ENCODE assay signal across 9 cellular contexts in the genomic region with DNA sequence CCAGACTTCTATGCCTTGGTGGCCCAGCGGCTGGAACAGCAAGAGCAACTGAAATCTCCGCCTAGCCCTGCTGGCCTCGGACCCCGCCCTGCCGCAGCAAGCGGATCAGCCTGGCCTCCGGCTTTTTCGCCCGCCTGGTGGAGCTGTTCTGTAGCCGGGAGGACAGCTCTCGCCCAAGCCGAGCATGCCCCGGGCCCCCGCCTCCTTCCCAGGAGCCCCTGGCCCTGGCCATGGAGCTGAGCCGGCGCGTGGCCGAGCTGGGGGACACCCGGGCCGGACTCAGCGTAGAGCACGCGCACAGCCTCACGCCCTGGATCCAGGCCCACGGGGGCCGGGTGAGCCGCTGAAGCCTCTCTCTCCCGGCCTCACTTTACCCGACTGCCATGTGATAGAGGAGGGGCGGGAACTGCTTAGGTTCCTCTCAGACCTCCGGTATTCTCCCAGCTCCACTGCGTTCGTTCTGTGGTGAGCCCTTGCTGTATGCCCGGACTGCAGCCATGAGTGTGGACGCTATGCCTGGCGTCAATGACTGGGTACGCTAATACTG. TPM values are rescaled to one million over a fixed set of nuclear protein-coding genes. Genes with fewer than 3 reads are reported as not detected.
DNase-seq lines count a peak whose midpoint lies in the region; ATAC-seq and TF ChIP-seq lines count a peak whose summit lies in the region.
"Had no signal": no experiment of that assay in that cellular context is flagged by ENCODE, and none has a peak within 500 bp of the region (broad histone marks: within the 10 kb centered on the region; RNA-seq: fewer than 3 reads in every experiment).

No MANE protein-coding gene starts in this region.

- no peak for ATAC-seq in activated CD8-positive, alpha-beta T cell treated with anti-CD3 and anti-CD28 coated beads for 36 hours
- ATAC-seq in gastrocnemius medialis = no peak
- no peak for ATAC-seq in GM18909 (IDR thresholded peaks at IDR 0.05; ENCODE audit: poor library complexity, unreplicated experiment)

- DNase-seq in NCI-H2107 (lab: John Stamatoyannopoulos, UW) = peak; percentile 4
- no peak for DNase-seq in NCI-H2107 treated with DMSO at 0.1 percent for 48 hours (lab: John Stamatoyannopoulos, UW; ENCODE audit: unreplicated experiment)
- DNase-seq in activated CD8-positive, alpha-beta T cell treated with anti-CD3 and anti-CD28 coated beads for 36 hours = peak; percentile 18
- DNase-seq in right atrium auricular region (ENCODE audit: low spot score) = no peak
- no peak for DNase-seq in gastrocnemius medialis
- DNase-seq in UCSD-AML1 (lab: John Stamatoyannopoulos, UW; ENCODE audit: unreplicated experiment) = no peak
- no peak for DNase-seq in NCI-H1105 treated with DMSO at 0.1 percent for 48 hours (lab: John Stamatoyannopoulos, UW)

- H3K27ac ChIP-seq in right atrium auricular region (no peak overlapping the region), gastrocnemius medialis (no peak overlapping the region)
- H3K27ac ChIP-seq: BLaER1 treated with 17β-estradiol and CSF1 and Interleukin-3, amounts not matched to agents 10 nM and 100 nM had no signal

- H3K27me3 ChIP-seq in right atrium auricular region (no peaks in the 10 kb centered on the region), gastrocnemius medialis (peaks cover 0 to 14% (median 10%) of the 10 kb centered on the region in 3 donors)
- H3K27me3 ChIP-seq: BLaER1 treated with 17β-estradiol and CSF1 and Interleukin-3, amounts not matched to agents 10 nM and 100 nM had no signal

- H3K4me1 ChIP-seq in right atrium auricular region = no peaks in the 10 kb centered on the region
- no peaks in the 10 kb centered on the region for H3K4me1 ChIP-seq in gastrocnemius medialis
- H3K4me1 ChIP-seq: BLaER1 treated with 17β-estradiol and CSF1 and Interleukin-3, amounts not matched to agents 10 nM and 100 nM had no signal

- TF ChIP-seq POLR2A in gastrocnemius medialis (IDR thresholded peaks at IDR 0.05) = no peak

- no peak overlapping the region for H3K4me3 Mint-ChIP-seq in activated CD8-positive, alpha-beta T cell treated with anti-CD3 and anti-CD28 coated beads for 36 hours

- CTCF ChIA-PET in activated CD8-positive, alpha-beta T cell treated with anti-CD3 and anti-CD28 coated beads for 36 hours (lab: Charles Lee) = interaction anchor here (0.8 to 1.1 kb wide), 2 partner anchors 8 to 33 kb away, joined by 3 read pairs; no protein-coding TSS in a partner anchor

- H3K4me3 ChIP-seq in right atrium auricular region (peak overlapping the region; percentile 18 to 42), gastrocnemius medialis (peak overlapping the region; percentile 28 to 48 (median 45))
- H3K4me3 ChIP-seq: BLaER1 treated with 17β-estradiol and CSF1 and Interleukin-3, amounts not matched to agents 10 nM and 100 nM had no signal

- in situ Hi-C loops in gastrocnemius medialis (cut with MboI; ENCODE audit: low sequenced_read_pairs in 4 of 4) = no loop called here

- no peaks in the 10 kb centered on the region for H3K9me3 Mint-ChIP-seq in activated CD8-positive, alpha-beta T cell treated with anti-CD3 and anti-CD28 coated beads for 36 hours

- H3K36me3 Mint-ChIP-seq in activated CD8-positive, alpha-beta T cell treated with anti-CD3 and anti-CD28 coated beads for 36 hours (ENCODE audit: low read depth) = no peaks in the 10 kb centered on the region

- no peaks in the 10 kb centered on the region for H3K4me1 Mint-ChIP-seq in activated CD8-positive, alpha-beta T cell treated with anti-CD3 and anti-CD28 coated beads for 36 hours (ENCODE audit: low read depth)

- POLR2A ChIA-PET in activated CD8-positive, alpha-beta T cell treated with anti-CD3 and anti-CD28 coated beads for 36 hours (lab: Charles Lee) = no interaction called here

- H3K27ac Mint-ChIP-seq in activated CD8-positive, alpha-beta T cell treated with anti-CD3 and anti-CD28 coated beads for 36 hours = no peak overlapping the region

- intact Hi-C loops in activated CD8-positive, alpha-beta T cell treated with anti-CD3 and anti-CD28 coated beads for 36 hours (cut with micrococcal nuclease) = no loop called here
- intact Hi-C loops in gastrocnemius medialis (cut with DNase I; ENCODE audit: low total_unique reads) = no loop called here

- no peak for TF ChIP-seq CTCF in activated CD8-positive, alpha-beta T cell treated with anti-CD3 and anti-CD28 coated beads for 36 hours (IDR thresholded peaks at IDR 0.05)
- peak in 1 of 2 donors; percentile 59 for TF ChIP-seq CTCF in right atrium auricular region (IDR thresholded peaks at IDR 0.05)
- TF ChIP-seq CTCF in gastrocnemius medialis (IDR thresholded peaks at IDR 0.05 in 4 of 5, conservative IDR thresholded peaks at IDR 0.05 in 1 of 5) = peak in 1 of 5 experiments; percentile 7

- H3K36me3 ChIP-seq in right atrium auricular region (no peaks in the 10 kb centered on the region), gastrocnemius medialis (no peaks in the 10 kb centered on the region)
- H3K36me3 ChIP-seq: BLaER1 treated with 17β-estradiol and CSF1 and Interleukin-3, amounts not matched to agents 10 nM and 100 nM had no signal

- H3K9me3 ChIP-seq in right atrium auricular region = no peaks in the 10 kb centered on the region
- no peaks in the 10 kb centered on the region for H3K9me3 ChIP-seq in gastrocnemius medialis

- H3K27me3 Mint-ChIP-seq in activated CD8-positive, alpha-beta T cell treated with anti-CD3 and anti-CD28 coated beads for 36 hours = peaks cover 26% of the 10 kb centered on the region

RNA-seq across cellular contexts. Expression of gene MRPL3, which starts 24.1 kb away (rescaled TPM):
- total RNA-seq in activated CD8-positive, alpha-beta T cell treated with anti-CD3 and anti-CD28 coated beads for 36 hours = 100 to 1,000 TPM; 168 TPM
- total RNA-seq in right atrium auricular region = 10 to 100 TPM; 55.1 to 69.3 TPM
- 100 to 1,000 TPM in 2 of 4 donors, 10 to 100 TPM in 2; 72.3 to 109 (median 97.1) TPM for total RNA-seq in gastrocnemius medialis

Comparison
In these comparisons a context has a peak if more than half of its experiments do, and no peak if none do; other contexts are left out.
1. DNase-seq: peak in NCI-H2107 (single experiment) and activated CD8-positive, alpha-beta T cell treated with anti-CD3 and anti-CD28 coated beads for 36 hours (single experiment); none in NCI-H2107 treated with DMSO at 0.1 percent for 48 hours (single experiment), right atrium auricular region (single experiment), gastrocnemius medialis (0 of 2), UCSD-AML1 (single experiment) and NCI-H1105 treated with DMSO at 0.1 percent for 48 hours (single experiment).